ENCODE assay signal across 9 cellular contexts in genomic region chr1:31239653-31240241, GRCh38. TPM values are rescaled to one million over a fixed set of nuclear protein-coding genes. Genes with fewer than 3 reads are reported as not detected.
DNase-seq lines count a peak whose midpoint lies in the region; ATAC-seq and TF ChIP-seq lines count a peak whose summit lies in the region.
"Had no signal": no experiment of that assay in that cellular context is flagged by ENCODE, and none has a peak within 500 bp of the region (broad histone marks: within the 10 kb centered on the region; RNA-seq: fewer than 3 reads in every experiment).

Gene NKAIN1 (minus strand): TSS chr1:31239887. CDS start chr1:31239547, 340 bp downstream.

- no peaks in the 10 kb centered on the region for H4K20me1 ChIP-seq in Karpas-422 (ENCODE audit: insufficient read depth, low read depth, low read length)

- H3K79me2 ChIP-seq in Karpas-422 (ENCODE audit: low read length) = no peaks in the 10 kb centered on the region

- intact Hi-C loops in dorsolateral prefrontal cortex (cut with DNase I) = loop anchor here (2.0 to 10.0 kb wide), 3 partner anchors 52 to 57 kb away; partner anchors contain the start of genes SNRNP40 (in 1 of the 2) and ZCCHC17 (in 1 of the 2)
- intact Hi-C loops in mucosa of descending colon (cut with DNase I, micrococcal nuclease) = no loop called here

- DNase-seq in DMS53 (lab: John Stamatoyannopoulos, UW) (peak; percentile 64), DMS53 treated with DMSO at 0.1 percent for 48 hours (lab: John Stamatoyannopoulos, UW; ENCODE audit: unreplicated experiment) (no peak), NCI-H774 (lab: John Stamatoyannopoulos, UW) (peak; percentile 48), dorsolateral prefrontal cortex (peak in 3 of 10 donors; percentile 24 to 72 (median 58)), mucosa of descending colon (peak in 2 of 3 donors; percentile 21 to 50), Karpas-422 (no peak)

- H3K9ac ChIP-seq in Karpas-422 (ENCODE audit: low read length) = no peak within 1 kb of the TSS

- H2AFZ ChIP-seq in Karpas-422 (ENCODE audit: low read length) = no peak within 1 kb of the TSS

- TF ChIP-seq CTCF in dorsolateral prefrontal cortex (IDR thresholded peaks at IDR 0.05 in 54 of 56, conservative IDR thresholded peaks at IDR 0.05 in 2 of 56; ENCODE audit: low read depth in 1 of 56, partially characterized antibody in 56 of 56) (peak in 2 of 56 donors; percentile 11 to 26), mucosa of descending colon (IDR thresholded peaks at IDR 0.05) (no peak)

- ATAC-seq in mucosa of descending colon (peak; percentile 65), HG03108 (IDR thresholded peaks at IDR 0.05; ENCODE audit: unreplicated experiment) (no peak), HG03135 (IDR thresholded peaks at IDR 0.05; ENCODE audit: unreplicated experiment) (no peak)

- H3K4me3 ChIP-seq in dorsolateral prefrontal cortex (peak within 1 kb of the TSS; percentile 28 to 76 (median 58)), mucosa of descending colon (no peak within 1 kb of the TSS), Karpas-422 (ENCODE audit: low read length) (no peak within 1 kb of the TSS)

- H3K27me3 ChIP-seq in dorsolateral prefrontal cortex = peaks cover 0 to 29% (median 0%) of the 10 kb centered on the region in 45 donors
- H3K27me3 ChIP-seq in Karpas-422 (ENCODE audit: low read length) = no peaks in the 10 kb centered on the region

- H3K9me2 ChIP-seq in Karpas-422 (replicated peaks; ENCODE audit: insufficient read depth, low read length) = no peaks in the 10 kb centered on the region

- H3K36me3 ChIP-seq in mucosa of descending colon (ENCODE audit: low read depth) (no peaks in the 10 kb centered on the region), Karpas-422 (ENCODE audit: insufficient read depth, low read length) (no peaks in the 10 kb centered on the region)

- H3K27ac ChIP-seq in dorsolateral prefrontal cortex (peak within 1 kb of the TSS in 30 of 59 donors; percentile 3 to 74 (median 48)), Karpas-422 (ENCODE audit: low read length) (no peak within 1 kb of the TSS)

- H3K9me3 ChIP-seq in mucosa of descending colon (no peaks in the 10 kb centered on the region), Karpas-422 (ENCODE audit: low read length) (no peaks in the 10 kb centered on the region)

- H3K4me2 ChIP-seq in Karpas-422 (ENCODE audit: low read depth, low read length, poor library complexity, severe bottlenecking) = no peak within 1 kb of the TSS

- H3K4me1 ChIP-seq in mucosa of descending colon (ENCODE audit: low read depth) (peaks cover 8% of the 10 kb centered on the region), Karpas-422 (ENCODE audit: low read length) (peaks cover 4% of the 10 kb centered on the region)

RNA-seq across cellular contexts. Expression of gene NKAIN1, which starts in this region (rescaled TPM):
- total RNA-seq in dorsolateral prefrontal cortex = 10 to 100 TPM in 84 of 120 experiments, 1 to 10 TPM in 36; 3.6 to 42.1 (median 11.7) TPM
- under 1 TPM in 1 of 3 donors, not detected in 2; 0.35 TPM for total RNA-seq in mucosa of descending colon
- total RNA-seq in Karpas-422 (2014; rRNA removed; shearing (Covaris generic); ENCODE audit: low replicate concordance) = not detected in 2 replicates
- total RNA-seq: T-helper 2 cell treated with Interferon-gamma antibody and Interleukin-4, amounts not matched to agents 100 ng/mL and 5 ng/mL, for 36 hours had no signal

Comparison
In these comparisons a context has a peak if more than half of its experiments do, and no peak if none do; other contexts are left out.
1. DNase-seq: peak in DMS53 (single experiment) and NCI-H774 (single experiment); none in DMS53 treated with DMSO at 0.1 percent for 48 hours (single experiment) and Karpas-422 (single experiment).
2. Peak in DNase-seq and ATAC-seq in mucosa of descending colon; RNA of the gene not detected or under 1 TPM.
3. H3K4me3 ChIP-seq: peak in dorsolateral prefrontal cortex (59 of 59); none in mucosa of descending colon (single experiment) and Karpas-422 (single experiment).
4. intact Hi-C loops: an anchor here in dorsolateral prefrontal cortex (2.0 to 10.0 kb wide); none called in mucosa of descending colon.